Comparison of ENCODE assay signal across 28 cellular contexts in the genomic region with DNA sequence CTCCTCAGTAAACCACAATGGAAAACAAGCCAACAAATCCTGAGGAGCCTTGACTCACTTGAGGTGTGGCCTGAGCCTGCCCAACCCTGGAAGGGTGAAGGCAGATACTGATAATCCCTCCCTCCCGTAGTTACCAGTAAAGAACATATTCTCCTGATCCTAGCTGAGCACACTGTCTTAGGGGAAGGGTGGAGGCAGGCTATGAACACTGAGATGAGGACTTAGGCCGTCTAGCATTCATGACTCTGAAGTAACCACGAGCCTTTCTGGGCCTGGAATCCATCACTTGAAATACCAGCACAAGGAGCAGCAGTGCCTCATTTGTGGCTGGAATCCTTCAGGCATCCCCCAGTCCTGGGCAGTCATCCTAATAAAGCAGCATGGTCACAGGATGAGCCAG.
DNase-seq lines count a peak whose midpoint lies in the region; TF ChIP-seq lines count a peak whose summit lies in the region.
"Had no signal": no experiment of that assay in that cellular context is flagged by ENCODE, and none has a peak within 500 bp of the region (broad histone marks: within the 10 kb centered on the region; RNA-seq: fewer than 3 reads in every experiment).

No MANE protein-coding gene starts in this region.

- H3K9me3 Mint-ChIP-seq in Calu3 (ENCODE audit: low read depth, unreplicated experiment): peaks cover 26% of the 10 kb centered on the region
- peaks cover 21% of the 10 kb centered on the region for H3K9me3 Mint-ChIP-seq in activated naive CD8-positive, alpha-beta T cell treated with anti-CD3 and anti-CD28 coated beads for 36 hours

- BruUV-seq in Calu3 (replicated peaks; lab: Mats Ljungman, UMichigan): no TSS peak

- TF ChIP-seq POLR2A in vagina (IDR thresholded peaks at IDR 0.05): no peak

- H3K4me1 Mint-ChIP-seq in Calu3 (ENCODE audit: low read depth, unreplicated experiment): no peaks in the 10 kb centered on the region
- no peaks in the 10 kb centered on the region for H3K4me1 Mint-ChIP-seq in activated naive CD8-positive, alpha-beta T cell treated with anti-CD3 and anti-CD28 coated beads for 36 hours
- H3K4me1 Mint-ChIP-seq: activated CD4-positive, alpha-beta T cell treated with anti-CD3 and anti-CD28 coated beads, Interleukin-2, amount 10 ng/mL, durations not matched to agents 24 days and 14 days; CD4-positive, alpha-beta memory T cell; stimulated activated naive B cell treated with anti-CD40 and anti-IgM and Interleukin-4, amounts not matched to agents 10 μg/mL and 1 μg/mL and 100 μg/mL, for 72 hours had no signal

- no peak overlapping the region for H3K27ac Mint-ChIP-seq in Calu3 (ENCODE audit: unreplicated experiment)
- H3K27ac Mint-ChIP-seq in activated naive CD8-positive, alpha-beta T cell treated with anti-CD3 and anti-CD28 coated beads for 36 hours: no peak overlapping the region
- H3K27ac Mint-ChIP-seq: activated CD4-positive, alpha-beta T cell treated with anti-CD3 and anti-CD28 coated beads, Interleukin-2, amount 10 ng/mL, durations not matched to agents 24 days and 14 days; activated naive CD4-positive, alpha-beta T cell treated with anti-CD3 and anti-CD28 coated beads for 36 hours; activated T-cell treated with anti-CD3 and anti-CD28 coated beads, Interleukin-2, amount 50 U/mL, for 72 hours; CD4-positive, alpha-beta memory T cell; dendritic cell treated with granulocyte-macrophage colony-stimulating factor and Interleukin-4, amounts not matched to agents 40 ng/mL and 50 ng/mL, for 4 days; stimulated activated naive B cell treated with anti-CD40 and anti-IgM and Interleukin-4, amounts not matched to agents 10 μg/mL and 1 μg/mL and 100 μg/mL, for 72 hours had no signal

- H3K4me1 ChIP-seq in vagina: peaks cover 8% of the 10 kb centered on the region
- H3K4me1 ChIP-seq: spleen had no signal

- intact Hi-C loops in vagina (cut with DNase I) (no loop called here), Calu3 (cut with micrococcal nuclease; ENCODE audit: unreplicated experiment) (no loop called here)

- no peaks in the 10 kb centered on the region for H3K36me3 ChIP-seq in vagina
- H3K36me3 ChIP-seq: spleen, suprapubic skin, WERI-Rb-1 had no signal

- no peaks in the 10 kb centered on the region for H3K27me3 Mint-ChIP-seq in Calu3 (ENCODE audit: unreplicated experiment)
- H3K27me3 Mint-ChIP-seq in activated naive CD8-positive, alpha-beta T cell treated with anti-CD3 and anti-CD28 coated beads for 36 hours: peaks cover 8% of the 10 kb centered on the region
- H3K27me3 Mint-ChIP-seq: activated CD4-positive, alpha-beta T cell treated with anti-CD3 and anti-CD28 coated beads, Interleukin-2, amount 10 ng/mL, durations not matched to agents 24 days and 14 days; dendritic cell treated with granulocyte-macrophage colony-stimulating factor and Interleukin-4, amounts not matched to agents 40 ng/mL and 50 ng/mL, for 4 days had no signal

- H3K9me3 ChIP-seq in vagina: no peaks in the 10 kb centered on the region
- H3K9me3 ChIP-seq: suprapubic skin had no signal

- H3K36me3 Mint-ChIP-seq in Calu3 (ENCODE audit: insufficient read depth, unreplicated experiment): no peaks in the 10 kb centered on the region
- no peaks in the 10 kb centered on the region for H3K36me3 Mint-ChIP-seq in activated naive CD8-positive, alpha-beta T cell treated with anti-CD3 and anti-CD28 coated beads for 36 hours
- H3K36me3 Mint-ChIP-seq: CD4-positive, alpha-beta memory T cell had no signal

- no peak overlapping the region for H3K4me3 Mint-ChIP-seq in Calu3 (ENCODE audit: low read depth, unreplicated experiment)
- H3K4me3 Mint-ChIP-seq in activated naive CD8-positive, alpha-beta T cell treated with anti-CD3 and anti-CD28 coated beads for 36 hours: no peak overlapping the region
- H3K4me3 Mint-ChIP-seq: activated CD4-positive, alpha-beta T cell treated with anti-CD3 and anti-CD28 coated beads, Interleukin-2, amount 10 ng/mL, durations not matched to agents 24 days and 14 days; activated naive CD4-positive, alpha-beta T cell treated with anti-CD3 and anti-CD28 coated beads for 36 hours; activated T-cell treated with anti-CD3 and anti-CD28 coated beads, Interleukin-2, amount 50 U/mL, for 72 hours; CD4-positive, alpha-beta memory T cell; dendritic cell treated with granulocyte-macrophage colony-stimulating factor and Interleukin-4, amounts not matched to agents 40 ng/mL and 50 ng/mL, for 4 days; stimulated activated naive B cell treated with anti-CD40 and anti-IgM and Interleukin-4, amounts not matched to agents 10 μg/mL and 1 μg/mL and 100 μg/mL, for 72 hours had no signal

- CTCF ChIA-PET in RWPE1 (lab: Yijun Ruan, JAX): interaction anchor here (0.7 kb wide), 1 partner anchor 15 kb away, joined by 4 read pairs; no protein-coding TSS in a partner anchor
- CTCF ChIA-PET in Calu3 (lab: Charles Lee): no interaction called here

- no peaks in the 10 kb centered on the region for H3K27me3 ChIP-seq in vagina
- H3K27me3 ChIP-seq: spleen, suprapubic skin had no signal

- no peak overlapping the region for H3K27ac ChIP-seq in RWPE1
- peak overlapping the region; percentile 21 for H3K27ac ChIP-seq in vagina
- H3K27ac ChIP-seq: spleen, suprapubic skin, WERI-Rb-1 had no signal

- DNase-seq in GM04503 (ENCODE audit: low read depth) (peak; percentile 27), RWPE1 (ENCODE audit: low spot score) (peak; percentile 47), iPS-NIHi7 (ENCODE audit: extremely low spot score) (peak; percentile 18), vagina (ENCODE audit: extremely low spot score in 2 of 2) (no peak), Calu3 (no peak), NCI-H345 (lab: John Stamatoyannopoulos, UW) (no peak)
- DNase-seq in activated naive CD8-positive, alpha-beta T cell treated with anti-CD3 and anti-CD28 coated beads for 36 hours: no peak
- DNase-seq: activated CD4-positive, alpha-beta T cell treated with anti-CD3 and anti-CD28 coated beads, Interleukin-2, amount 10 ng/mL, durations not matched to agents 24 days and 14 days; activated naive CD4-positive, alpha-beta T cell treated with anti-CD3 and anti-CD28 coated beads for 36 hours; activated T-cell treated with anti-CD3 and anti-CD28 coated beads, Interleukin-2, amount 50 U/mL, for 72 hours; CD4-positive, alpha-beta memory T cell; central memory CD4-positive, alpha-beta T cell; DMS153; glutamatergic neuron; H7; Karpas-422; left cardiac atrium; NCI-H1105; NCI-H1930; NCI-H748 treated with DMSO at 0.1 percent for 48 hours; nucleus accumbens; spleen; stimulated activated CD4-positive, alpha-beta T cell treated with anti-CD3 and anti-CD28 coated beads, Interleukin-2, amount 100 ng/mL, for 48 hours; stimulated activated naive B cell treated with anti-CD40 and anti-IgM and Interleukin-4, amounts not matched to agents 10 μg/mL and 1 μg/mL and 100 μg/mL, for 72 hours; WERI-Rb-1 had no signal

- no peak for TF ChIP-seq CTCF in RWPE1 (conservative IDR thresholded peaks at IDR 0.05; ENCODE audit: low read depth)
- TF ChIP-seq CTCF in vagina (IDR thresholded peaks at IDR 0.05): no peak
- TF ChIP-seq CTCF in Calu3 (IDR thresholded peaks at IDR 0.05; ENCODE audit: unreplicated experiment): no peak

- no peak overlapping the region for H3K4me3 ChIP-seq in vagina
- H3K4me3 ChIP-seq: GM12878, spleen, suprapubic skin had no signal

- POLR2A ChIA-PET in RWPE1 (lab: Yijun Ruan, JAX; ENCODE audit: low non-redundant PET): no interaction called here

Comparison
In these comparisons a context has a peak if more than half of its experiments do, and no peak if none do; other contexts are left out.
1. DNase-seq: peak in GM04503 (single experiment), RWPE1 (single experiment) and iPS-NIHi7 (single experiment); none in vagina (0 of 2), Calu3 (single experiment), NCI-H345 (single experiment) and activated naive CD8-positive, alpha-beta T cell treated with anti-CD3 and anti-CD28 coated beads for 36 hours (single experiment).